In the genomic region with DNA sequence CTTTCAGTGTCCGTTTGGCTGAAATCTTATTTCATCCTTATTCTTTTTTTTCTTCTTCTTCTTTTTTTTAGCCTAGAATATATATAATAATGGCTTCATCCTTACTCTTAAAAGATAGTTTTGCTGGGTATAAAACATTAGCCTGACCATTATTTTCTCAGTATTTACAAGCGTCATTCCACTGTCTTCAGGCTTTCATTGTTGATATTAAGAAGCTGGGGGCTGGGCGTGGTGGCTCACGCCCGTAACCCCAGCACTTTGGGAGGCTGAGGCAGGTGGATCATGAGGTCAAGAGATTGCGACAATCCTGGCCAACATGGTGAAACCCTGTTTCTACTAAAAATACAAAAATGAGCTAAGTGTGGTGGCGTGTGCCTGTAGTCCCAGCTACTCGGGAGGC, we compare ENCODE assay signal across 18 cellular contexts. TPM values are rescaled to one million over a fixed set of nuclear protein-coding genes. Genes with fewer than 3 reads are reported as not detected.
DNase-seq lines count a peak whose midpoint lies in the region; ATAC-seq, FAIRE-seq and TF ChIP-seq lines count a peak whose summit lies in the region.
"Had no signal": no experiment of that assay in that cellular context is flagged by ENCODE, and none has a peak within 500 bp of the region (broad histone marks: within the 10 kb centered on the region; RNA-seq: fewer than 3 reads in every experiment).

No MANE protein-coding gene starts in this region.

- no peak for FAIRE-seq in GM12878 (lab: Jason Lieb, UNC)
- FAIRE-seq in HepG2 (lab: Jason Lieb, UNC) = no peak
- FAIRE-seq: A204.1, GM12891, GM18507 had no signal

- DNase-seq in GM12878 (ENCODE audit: low read depth, low spot score) (no peak), HepG2 (ENCODE audit: low spot score) (no peak), transverse colon (peak; percentile 1), G401 (ENCODE audit: low spot score) (no peak), T-helper 9 cell (no peak), cerebellar nuclear complex (lab: John Stamatoyannopoulos, UW) (no peak)
- DNase-seq: ACHN; BE2C; CD4-positive, alpha-beta memory T cell; DMS79 treated with DMSO at 0.1 percent for 48 hours; H7 had no signal

- H4K20me1 ChIP-seq in GM12878 (ENCODE audit: control insufficient read depth, insufficient read depth) = no peaks in the 10 kb centered on the region
- H4K20me1 ChIP-seq in HepG2 (ENCODE audit: insufficient read depth, low read length) = no peaks in the 10 kb centered on the region; the same call in 1 of the 2 replicates

- H2AFZ ChIP-seq in GM12878 (ENCODE audit: control insufficient read depth, low read depth, low read length) (no peak overlapping the region), HepG2 (ENCODE audit: low read length) (no peak overlapping the region)
- H2AFZ ChIP-seq: GM23338 had no signal

- TF ChIP-seq POLR2A in GM12878 (IDR thresholded peaks at IDR 0.05; ENCODE audit: low read depth, low read length) = no peak
- TF ChIP-seq POLR2A in HepG2 (IDR thresholded peaks at IDR 0.05; ENCODE audit: insufficient read depth in 1 of 2, low read depth in 2 of 2, low read length in 2 of 2) = no peak
- no peak for TF ChIP-seq POLR2A in transverse colon (IDR thresholded peaks at IDR 0.05)

- RAD21 ChIA-PET in GM12878 (lab: Charles Lee; ENCODE audit: unreplicated experiment) = interaction anchor here (0.7 kb wide), 1 partner anchor 497 kb away, joined by 4 read pairs; no protein-coding TSS in a partner anchor

- H3K9me3 ChIP-seq in HEK293 (ENCODE audit: control insufficient read depth, insufficient read depth, low read depth, low read length) (no peaks in the 10 kb centered on the region), GM12878 (replicated peaks; ENCODE audit: control insufficient read depth, insufficient read depth, low read length) (peaks cover 9% of the 10 kb centered on the region; the same call in 2 of the 3 replicates), HepG2 (ENCODE audit: low read length) (peaks cover 14% of the 10 kb centered on the region), transverse colon (peaks cover 10 to 12% of the 10 kb centered on the region in 2 donors)
- H3K9me3 ChIP-seq: BE2C had no signal

- SMC1A ChIA-PET in GM12878 (lab: Charles Lee; ENCODE audit: uncharacterized antibody, unreplicated experiment) = interaction anchor here (1.1 to 20.0 kb wide), 3 partner anchors 8 to 26 kb away, joined by 4 to 224 read pairs (median 23); no protein-coding TSS in a partner anchor

- H3K27ac ChIP-seq in HEK293 (ENCODE audit: extremely low read depth, low read depth, low read length) = no peak overlapping the region
- no peak overlapping the region for H3K27ac ChIP-seq in GM12878 (ENCODE audit: control insufficient read depth, insufficient read depth)
- H3K27ac ChIP-seq in HepG2 (ENCODE audit: extremely low read length, insufficient read depth, low read length) = no peak overlapping the region
- no peak overlapping the region for H3K27ac ChIP-seq in transverse colon
- H3K27ac ChIP-seq: C4-2B had no signal

- in situ Hi-C loops in GM12878 (cut with MboI) (no loop called here), HepG2 (cut with HindIII; ENCODE audit: extremely low pct_ligation_motif_present, low pct_unique_long_range_greater_than_20kb) (no loop called here), transverse colon (cut with MboI; ENCODE audit: low pct_ligation_motif_present in 1 of 4, low pct_unique_long_range_greater_than_20kb in 1 of 4, low sequenced_read_pairs in 3 of 4) (no loop called here), G401 (cut with HindIII; ENCODE audit: low sequenced_read_pairs) (no loop called here)

- POLR2A ChIA-PET in HEK293 (lab: Yijun Ruan, JAX) = no interaction called here
- POLR2A ChIA-PET in GM12878 (lab: Charles Lee) = no interaction called here
- POLR2A ChIA-PET in HepG2 (lab: Yijun Ruan, JAX) = interaction anchor here (1.2 kb wide), 1 partner anchor 8 kb away, joined by 4 read pairs; no protein-coding TSS in a partner anchor

- ATAC-seq in GM12878 (no peak), HepG2 (no peak)
- ATAC-seq: GM23338, HCT116 had no signal

- H3K4me3 ChIP-seq in HEK293 (ENCODE audit: low read depth, low read length) = no peak overlapping the region
- no peak overlapping the region for H3K4me3 ChIP-seq in GM12878
- no peak overlapping the region for H3K4me3 ChIP-seq in HepG2 (replicated peaks in 1 of 3; ENCODE audit: insufficient read depth in 1 of 3, low read depth in 2 of 3, low read length in 3 of 3)
- no peak overlapping the region for H3K4me3 ChIP-seq in transverse colon
- H3K4me3 ChIP-seq: GM23338 had no signal

- WGBS in GM12878 (ENCODE audit: insufficient coverage, insufficient replicate concordance, low lambda C conversion rate, missing lambda C conversion rate) = 97% methylated on average over 8 of the region's 8 CpGs
- 98% methylated on average over 8 of the region's 8 CpGs for WGBS in HepG2 (ENCODE audit: low lambda C conversion rate)
- 98 to 100% methylated on average over 3 to 8 of the region's 8 CpGs for WGBS in transverse colon (ENCODE audit: low coverage in 1 of 2), 2 donors

- no peak for TF ChIP-seq CTCF in HEK293 (tag by site-specific recombination; IDR thresholded peaks at IDR 0.05)
- TF ChIP-seq CTCF in GM12878 (IDR thresholded peaks at IDR 0.05 in 2 of 3, conservative IDR thresholded peaks at IDR 0.05 in 1 of 3; ENCODE audit: control insufficient read depth in 2 of 3, extremely low read depth in 1 of 3, insufficient read depth in 1 of 3, low read depth in 3 of 3, low read length in 3 of 3) = no peak
- TF ChIP-seq CTCF in HepG2 (CRISPR knock-in tag; IDR thresholded peaks at IDR 0.05) = no peak
- no peak for TF ChIP-seq CTCF in transverse colon (IDR thresholded peaks at IDR 0.05)

- H3K4me2 ChIP-seq in GM12878 (ENCODE audit: control insufficient read depth, insufficient read depth) = no peak overlapping the region
- no peak overlapping the region for H3K4me2 ChIP-seq in HepG2 (ENCODE audit: low read depth, low read length)
- H3K4me2 ChIP-seq: GM23338 had no signal

- H3K79me2 ChIP-seq in GM12878 (ENCODE audit: control insufficient read depth, insufficient read depth, low read length) (peaks cover 73% of the 10 kb centered on the region), HepG2 (ENCODE audit: insufficient read depth, low read length) (peaks cover 65% of the 10 kb centered on the region)

- H3K36me3 ChIP-seq in HEK293 (ENCODE audit: control insufficient read depth in 2 of 2, insufficient read depth in 1 of 2, low read length in 2 of 2) = no peaks in the 10 kb centered on the region
- H3K36me3 ChIP-seq in GM12878 (ENCODE audit: control insufficient read depth in 2 of 2, insufficient read depth in 2 of 2, low read length in 1 of 2) = peaks cover 0 to 15% of the 10 kb centered on the region in 2 experiments; a peak in 2 of 4 replicates
- peaks cover 0 to 4% of the 10 kb centered on the region in 2 experiments; a peak in 1 of 5 replicates for H3K36me3 ChIP-seq in HepG2 (replicated peaks in 1 of 2; ENCODE audit: control insufficient read depth in 1 of 2, insufficient read depth in 2 of 2, low read length in 2 of 2)
- peaks cover 0 to 5% (median 0%) of the 10 kb centered on the region in 4 donors for H3K36me3 ChIP-seq in transverse colon
- H3K36me3 ChIP-seq: BE2C had no signal

- TF ChIP-seq RAD21 in GM12878 (IDR thresholded peaks at IDR 0.05; ENCODE audit: insufficient read depth, low read depth, low read length) = no peak
- no peak for TF ChIP-seq RAD21 in HepG2 (CRISPR knock-in tag; IDR thresholded peaks at IDR 0.05)

- CTCF ChIA-PET in HEK293 (lab: Yijun Ruan, JAX) = interaction anchor here (1.4 kb wide), 1 partner anchor 11 kb away, joined by 4 read pairs; no protein-coding TSS in a partner anchor
- CTCF ChIA-PET in GM12878 (lab: Yijun Ruan, JAX) = no interaction called here
- CTCF ChIA-PET in HepG2 (lab: Yijun Ruan, JAX; ENCODE audit: low intra/inter-chr PET ratio, low total read pairs) = no interaction called here

- intact Hi-C loops in GM12878 (cut with micrococcal nuclease; ENCODE audit: unreplicated experiment) (no loop called here), HepG2 (cut with micrococcal nuclease; ENCODE audit: unreplicated experiment) (no loop called here), transverse colon (cut with DNase I; ENCODE audit: low total_unique reads) (no loop called here)

- no TSS peak for BruUV-seq in GM12878 (replicated peaks; lab: Mats Ljungman, UMichigan)
- no TSS peak for BruUV-seq in HepG2 (replicated peaks; lab: Mats Ljungman, UMichigan)

- H3K9ac ChIP-seq in GM12878 (ENCODE audit: control insufficient read depth, insufficient read depth, low read length) = no peak overlapping the region
- no peak overlapping the region for H3K9ac ChIP-seq in HepG2 (ENCODE audit: insufficient read depth, low read depth, low read length)

- H3K27me3 ChIP-seq in GM12878 (replicated peaks in 1 of 2; ENCODE audit: control insufficient read depth in 2 of 2, insufficient read depth in 2 of 2, low read length in 1 of 2) = no peaks in the 10 kb centered on the region
- no peaks in the 10 kb centered on the region for H3K27me3 ChIP-seq in HepG2 (ENCODE audit: control insufficient read depth in 1 of 2, insufficient read depth in 2 of 2, low read length in 2 of 2)
- no peaks in the 10 kb centered on the region for H3K27me3 ChIP-seq in transverse colon
- H3K27me3 ChIP-seq: BE2C had no signal

- H3K4me1 ChIP-seq in HEK293 (ENCODE audit: control insufficient read depth, insufficient read depth, low read length) (0 out of 2 replicates have a peak, but pooled peaks cover 8% of the 10 kb centered on the region), GM12878 (ENCODE audit: control insufficient read depth, insufficient read depth, low read length) (peaks cover 20% of the 10 kb centered on the region), HepG2 (ENCODE audit: insufficient read depth, low read length) (peaks cover 36% of the 10 kb centered on the region), transverse colon (peaks cover under 1 to 60% (median 15%) of the 10 kb centered on the region in 4 donors)
- H3K4me1 ChIP-seq: BE2C had no signal

- TF ChIP-seq EP300 in GM12878 (IDR thresholded peaks at IDR 0.05; ENCODE audit: borderline replicate concordance in 1 of 2, control insufficient read depth in 1 of 2, low read depth in 2 of 2, low read length in 2 of 2) (no peak), HepG2 (IDR thresholded peaks at IDR 0.05; ENCODE audit: low read depth in 2 of 2, low read length in 2 of 2) (no peak), HepG2 (CRISPR knock-in tag; IDR thresholded peaks at IDR 0.05; ENCODE audit: borderline replicate concordance) (no peak), transverse colon (IDR thresholded peaks at IDR 0.05; ENCODE audit: low read depth) (no peak)

RNA-seq across cellular contexts. Expression of a gene that starts 10.6 kb away (rescaled TPM):
- 34.7 and 37.4 TPM in 2 replicates for total RNA-seq in GM12878 (2013; cell fraction: nucleolus; rRNA removed)
- 17.3 and 23.0 TPM in 2 replicates for total RNA-seq in GM12878 (2014; rRNA removed)
- 11.3 and 13.7 TPM in 2 replicates for total RNA-seq in GM12878 (2014; rRNA removed; fragmentation: Illumina TruSeq; extraction: Trizol)
- total RNA-seq in GM12878 (2021) = 31.5 and 43.5 TPM in 2 replicates
- 3.8 TPM for polyA plus RNA-seq in GM12878 (2011; ENCODE audit: low read depth)
- 4.0 and 6.6 TPM in 2 replicates for polyA plus RNA-seq in GM12878 (2011; rRNA removed)
- polyA plus RNA-seq in GM12878 (2011; cell fraction: cytosol; rRNA removed) = 9.5 and 10.0 TPM in 2 replicates
- 11.6 and 18.2 TPM in 2 replicates for polyA plus RNA-seq in GM12878 (2011; cell fraction: nucleus; rRNA removed)
- polyA plus RNA-seq in GM12878 (2012) = 7.9 and 10.4 TPM in 2 replicates
- 3.6 and 13.1 TPM in 2 replicates for polyA plus RNA-seq in GM12878 (2014; fragmentation: Illumina TruSeq; extraction: Trizol)
- 1 to 10 TPM; 1.4 to 4.5 TPM for polyA plus RNA-seq in GM12878 (2014; fragmentation: Nextera tagmentation; extraction: Ambion mirVana)
- polyA plus RNA-seq in GM12878 (2014; rRNA removed) = 13.5 and 16.7 TPM in 2 replicates
- polyA plus RNA-seq in GM12878 (2016; fragmentation: Nextera tagmentation; extraction: Ambion mirVana) = 1 to 10 TPM; 4.1 to 5.1 TPM
- 11.6 and 19.6 TPM in 2 replicates for polyA minus RNA-seq in GM12878 (2011; rRNA and poly(A)+ RNA removed)
- 14.3 and 15.8 TPM in 2 replicates for polyA minus RNA-seq in GM12878 (2011; cell fraction: cytosol; rRNA and poly(A)+ RNA removed)
- 5.4 and 10.0 TPM in 2 replicates for polyA minus RNA-seq in GM12878 (2011; cell fraction: nucleus; rRNA and poly(A)+ RNA removed)
- 15.0 and 20.6 TPM in 2 replicates for total RNA-seq in HepG2 (2016; rRNA removed; fragmentation: Illumina TruSeq; extraction: Trizol)
- total RNA-seq in HepG2 (2016; cell fraction: cytosol; rRNA removed; fragmentation: Illumina TruSeq; extraction: Trizol; ENCODE audit: low read depth) = 7.6 and 7.9 TPM in 2 replicates
- 12.0 and 18.4 TPM in 2 replicates for total RNA-seq in HepG2 (2016; cell fraction: insoluble cytoplasmic fraction; rRNA removed; fragmentation: Illumina TruSeq; extraction: Trizol)
- 15.9 and 16.0 TPM in 2 replicates for total RNA-seq in HepG2 (2016; cell fraction: membrane; rRNA removed; fragmentation: Illumina TruSeq; extraction: Trizol)
- 9.6 and 12.6 TPM in 2 replicates for total RNA-seq in HepG2 (2016; cell fraction: nucleus; rRNA removed; fragmentation: Illumina TruSeq; extraction: Trizol)
- 4.7 and 5.8 TPM in 2 replicates for polyA plus RNA-seq in HepG2 (2011; rRNA removed)
- 4.2 and 5.3 TPM in 2 replicates for polyA plus RNA-seq in HepG2 (2011; cell fraction: cytosol; rRNA removed)
- 9.8 and 12.1 TPM in 2 replicates for polyA plus RNA-seq in HepG2 (2011; cell fraction: nucleus; rRNA removed)
- polyA plus RNA-seq in HepG2 (2012) = 18.0 and 18.4 TPM in 2 replicates
- polyA plus RNA-seq in HepG2 (2016; cell fraction: cytosol; fragmentation: Illumina TruSeq; extraction: Trizol; ENCODE audit: low read depth) = 4.1 and 5.2 TPM in 2 replicates
- 18.4 and 27.3 TPM in 2 replicates for polyA plus RNA-seq in HepG2 (2016; cell fraction: insoluble cytoplasmic fraction; fragmentation: Illumina TruSeq; extraction: Trizol; ENCODE audit: low read depth)
- 13.8 and 17.5 TPM in 2 replicates for polyA plus RNA-seq in HepG2 (2016; cell fraction: membrane; fragmentation: Illumina TruSeq; extraction: Trizol; ENCODE audit: low read depth)
- polyA plus RNA-seq in HepG2 (2016; cell fraction: nucleus; fragmentation: Illumina TruSeq; extraction: Trizol; ENCODE audit: insufficient read depth, low read depth) = 30.8 and 43.0 TPM in 2 replicates
- 14.3 and 17.4 TPM in 2 replicates for polyA minus RNA-seq in HepG2 (2011; rRNA and poly(A)+ RNA removed; ENCODE audit: low replicate concordance)
- 7.8 and 14.2 TPM in 2 replicates for polyA minus RNA-seq in HepG2 (2011; cell fraction: cytosol; rRNA and poly(A)+ RNA removed)
- 5.2 and 7.0 TPM in 2 replicates for polyA minus RNA-seq in HepG2 (2011; cell fraction: nucleus; rRNA and poly(A)+ RNA removed)
- total RNA-seq in transverse colon = 10 to 100 TPM; 27.3 to 43.4 (median 35.6) TPM
- total RNA-seq in G401 (2014; rRNA removed; shearing (Covaris generic)) = 7.6 and 9.0 TPM in 2 replicates
